1 cellular context compared by ENCODE assay signal in genomic region chr3:46913644-46914043, GRCh38.
TF ChIP-seq lines count a peak whose summit lies in the region.

No MANE protein-coding gene starts in this region.

TF ChIP-seq in HepG2, 621 proteins besides CTCF, POLR2A, EP300 and RAD21:
- TF ChIP-seq KLF11 (CRISPR knock-in tag; IDR thresholded peaks at IDR 0.05) = no peak
- no peak for TF ChIP-seq FOXO4 (CRISPR knock-in tag; conservative IDR thresholded peaks at IDR 0.05)
- no peak for TF ChIP-seq NFKBIZ (CRISPR knock-in tag; IDR thresholded peaks at IDR 0.05)
- TF ChIP-seq ZBTB42 (CRISPR knock-in tag; IDR thresholded peaks at IDR 0.05) = no peak
- TF ChIP-seq NPAS2 (CRISPR knock-in tag; IDR thresholded peaks at IDR 0.05; ENCODE audit: borderline replicate concordance) = no peak
- no peak for TF ChIP-seq ZNF230 (CRISPR knock-in tag; IDR thresholded peaks at IDR 0.05)
- no peak for TF ChIP-seq PHB2 (IDR thresholded peaks at IDR 0.05; ENCODE audit: partially characterized antibody)
- no peak for TF ChIP-seq PRDM4 (CRISPR knock-in tag; IDR thresholded peaks at IDR 0.05; ENCODE audit: borderline replicate concordance)
- TF ChIP-seq NFAT5 (CRISPR knock-in tag; IDR thresholded peaks at IDR 0.05) = no peak
- no peak for TF ChIP-seq PLSCR1 (CRISPR knock-in tag; IDR thresholded peaks at IDR 0.05; ENCODE audit: borderline replicate concordance)
- TF ChIP-seq ZNF792 (CRISPR knock-in tag; IDR thresholded peaks at IDR 0.05) = no peak
- no peak for TF ChIP-seq ZNF589 (CRISPR knock-in tag; conservative IDR thresholded peaks at IDR 0.05)
- TF ChIP-seq ZNF766 (CRISPR knock-in tag; IDR thresholded peaks at IDR 0.05; ENCODE audit: borderline replicate concordance) = no peak
- TF ChIP-seq ZNF367 (CRISPR knock-in tag; IDR thresholded peaks at IDR 0.05; ENCODE audit: borderline replicate concordance) = no peak
- no peak for TF ChIP-seq MNT (IDR thresholded peaks at IDR 0.05)
- no peak for TF ChIP-seq ZNF761 (CRISPR knock-in tag; conservative IDR thresholded peaks at IDR 0.05)
- TF ChIP-seq MZF1 (CRISPR knock-in tag; IDR thresholded peaks at IDR 0.05; ENCODE audit: borderline replicate concordance) = no peak
- no peak for TF ChIP-seq SIX4 (CRISPR knock-in tag; IDR thresholded peaks at IDR 0.05)
- TF ChIP-seq ZNF556 (CRISPR knock-in tag; IDR thresholded peaks at IDR 0.05; ENCODE audit: borderline replicate concordance) = no peak
